Comparison of ENCODE assay signal across 1 cellular context in genomic region chr1:34235594-34235993, GRCh38.
TF ChIP-seq lines count a peak whose summit lies in the region.

No MANE protein-coding gene starts in this region.

TF ChIP-seq in GM23338, 12 proteins besides CTCF, POLR2A, EP300 and RAD21 (continued from another document):
- TF ChIP-seq ETS1 (IDR thresholded peaks at IDR 0.05) (no peak), NANOG (IDR thresholded peaks at IDR 0.05; ENCODE audit: borderline replicate concordance) (no peak)
